In the genomic region with DNA sequence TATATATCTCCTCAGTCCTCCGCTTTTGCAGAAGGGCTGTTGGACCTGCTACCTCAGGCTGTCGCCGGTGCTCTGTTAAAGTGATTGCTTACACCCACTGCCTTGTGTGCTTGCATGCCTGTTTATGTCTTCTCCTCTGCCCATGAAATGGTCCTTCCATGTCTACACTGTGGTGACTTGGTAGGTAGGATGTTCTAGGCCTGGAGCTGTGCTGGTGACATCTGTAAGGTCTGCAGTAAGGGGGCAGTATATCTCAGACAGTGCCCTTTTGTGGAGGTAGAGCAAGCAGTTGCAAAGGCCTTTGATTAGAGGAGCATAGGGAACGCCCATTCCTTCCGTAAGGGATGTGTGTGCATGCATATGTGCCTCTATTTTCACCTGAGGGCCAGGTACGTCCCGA, we compare ENCODE assay signal across 3 cellular contexts.
TF ChIP-seq lines count a peak whose summit lies in the region.

No MANE protein-coding gene starts in this region.

TF ChIP-seq in HCT116, 20 proteins besides CTCF, POLR2A, EP300 and RAD21:
- no peak for TF ChIP-seq CEBPB (IDR thresholded peaks at IDR 0.05; ENCODE audit: low read depth)
- no peak for TF ChIP-seq JUND (IDR thresholded peaks at IDR 0.05)
- no peak for TF ChIP-seq CBX3 (IDR thresholded peaks at IDR 0.05; ENCODE audit: low read depth)
- TF ChIP-seq, protein P1, sequence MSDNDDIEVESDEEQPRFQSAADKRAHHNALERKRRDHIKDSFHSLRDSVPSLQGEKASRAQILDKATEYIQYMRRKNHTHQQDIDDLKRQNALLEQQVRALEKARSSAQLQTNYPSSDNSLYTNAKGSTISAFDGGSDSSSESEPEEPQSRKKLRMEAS (IDR thresholded peaks at IDR 0.05) = no peak
- TF ChIP-seq FOSL1 (IDR thresholded peaks at IDR 0.05; ENCODE audit: low read depth) = no peak
- no peak for TF ChIP-seq EZH2phosphoT487 (IDR thresholded peaks at IDR 0.05; ENCODE audit: borderline replicate concordance)
- TF ChIP-seq ZNF274 (IDR thresholded peaks at IDR 0.05; ENCODE audit: low read depth, low read length) = no peak
- TF ChIP-seq ATF3 (IDR thresholded peaks at IDR 0.05) = no peak
- TF ChIP-seq, protein P2, sequence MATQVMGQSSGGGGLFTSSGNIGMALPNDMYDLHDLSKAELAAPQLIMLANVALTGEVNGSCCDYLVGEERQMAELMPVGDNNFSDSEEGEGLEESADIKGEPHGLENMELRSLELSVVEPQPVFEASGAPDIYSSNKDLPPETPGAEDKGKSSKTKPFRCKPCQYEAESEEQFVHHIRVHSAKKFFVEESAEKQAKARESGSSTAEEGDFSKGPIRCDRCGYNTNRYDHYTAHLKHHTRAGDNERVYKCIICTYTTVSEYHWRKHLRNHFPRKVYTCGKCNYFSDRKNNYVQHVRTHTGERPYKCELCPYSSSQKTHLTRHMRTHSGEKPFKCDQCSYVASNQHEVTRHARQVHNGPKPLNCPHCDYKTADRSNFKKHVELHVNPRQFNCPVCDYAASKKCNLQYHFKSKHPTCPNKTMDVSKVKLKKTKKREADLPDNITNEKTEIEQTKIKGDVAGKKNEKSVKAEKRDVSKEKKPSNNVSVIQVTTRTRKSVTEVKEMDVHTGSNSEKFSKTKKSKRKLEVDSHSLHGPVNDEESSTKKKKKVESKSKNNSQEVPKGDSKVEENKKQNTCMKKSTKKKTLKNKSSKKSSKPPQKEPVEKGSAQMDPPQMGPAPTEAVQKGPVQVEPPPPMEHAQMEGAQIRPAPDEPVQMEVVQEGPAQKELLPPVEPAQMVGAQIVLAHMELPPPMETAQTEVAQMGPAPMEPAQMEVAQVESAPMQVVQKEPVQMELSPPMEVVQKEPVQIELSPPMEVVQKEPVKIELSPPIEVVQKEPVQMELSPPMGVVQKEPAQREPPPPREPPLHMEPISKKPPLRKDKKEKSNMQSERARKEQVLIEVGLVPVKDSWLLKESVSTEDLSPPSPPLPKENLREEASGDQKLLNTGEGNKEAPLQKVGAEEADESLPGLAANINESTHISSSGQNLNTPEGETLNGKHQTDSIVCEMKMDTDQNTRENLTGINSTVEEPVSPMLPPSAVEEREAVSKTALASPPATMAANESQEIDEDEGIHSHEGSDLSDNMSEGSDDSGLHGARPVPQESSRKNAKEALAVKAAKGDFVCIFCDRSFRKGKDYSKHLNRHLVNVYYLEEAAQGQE (IDR thresholded peaks at IDR 0.05; ENCODE audit: low read depth) = no peak
- no peak for TF ChIP-seq ZFX (IDR thresholded peaks at IDR 0.05)
- TF ChIP-seq ZBTB33 (IDR thresholded peaks at IDR 0.05; ENCODE audit: extremely low read depth, insufficient replicate concordance, low read length) = no peak

TF ChIP-seq in K562, 482 proteins besides CTCF, POLR2A, EP300 and RAD21:
- no peak for TF ChIP-seq RREB1 (CRISPR knock-in tag; IDR thresholded peaks at IDR 0.05)
- TF ChIP-seq ZBTB11 (CRISPR knock-in tag; IDR thresholded peaks at IDR 0.05) = peak in 1 of 3 experiments; percentile 15; a peak in 1 of 6 replicates

TF ChIP-seq in GM12891, 5 proteins besides CTCF, POLR2A, EP300 and RAD21:
- TF ChIP-seq PAX5 (IDR thresholded peaks at IDR 0.05; ENCODE audit: insufficient read depth, low read length, severe bottlenecking) (no peak), TAF1 (IDR thresholded peaks at IDR 0.05; ENCODE audit: low read depth, low read length) (no peak), POU2F2 (IDR thresholded peaks at IDR 0.05; ENCODE audit: low read depth, low read length) (no peak), POLR2AphosphoS5 (IDR thresholded peaks at IDR 0.05; ENCODE audit: low read depth, low read length) (no peak), SPI1 (IDR thresholded peaks at IDR 0.05; ENCODE audit: low read depth, low read length) (no peak)
TF ChIP-seq in GM12891: peak in this region for 0.
